Comparison of ENCODE assay signal across 8 cellular contexts in genomic region chr5:100647461-100648230, GRCh38.
DNase-seq lines count a peak whose midpoint lies in the region; ATAC-seq, FAIRE-seq and TF ChIP-seq lines count a peak whose summit lies in the region.

No MANE protein-coding gene starts in this region.

- no peak overlapping the region for H2AK5ac ChIP-seq in H1 (ENCODE audit: low read depth, low read length)

- no peak overlapping the region for H4K5ac ChIP-seq in H1 (ENCODE audit: insufficient read length, low read depth, low read length)

- no peak overlapping the region for H3K27ac Mint-ChIP-seq in CD14-positive monocyte

- H3K9me3 ChIP-seq in H1 (ENCODE audit: insufficient read depth in 2 of 2, low read depth in 1 of 2, low read length in 1 of 2) (no peaks in the 10 kb centered on the region), prostate gland (no peaks in the 10 kb centered on the region)

- POLR2A ChIA-PET in H1 (lab: Charles Lee; ENCODE audit: partially characterized antibody) = no interaction called here

- peaks cover 8% of the 10 kb centered on the region for H3K4me1 Mint-ChIP-seq in CD14-positive monocyte

- H2BK15ac ChIP-seq in H1 (ENCODE audit: low read length) = no peak overlapping the region

- no peak for TF ChIP-seq CTCF in H1 (IDR thresholded peaks at IDR 0.05; ENCODE audit: control extremely low read depth in 1 of 3, insufficient read depth in 1 of 3, low read depth in 1 of 3, low read length in 3 of 3)
- TF ChIP-seq CTCF in prostate gland (IDR thresholded peaks at IDR 0.05) = no peak
- TF ChIP-seq CTCF in CD14-positive monocyte (IDR thresholded peaks at IDR 0.05) = no peak

- CTCF ChIA-PET in H1 (lab: Charles Lee; ENCODE audit: partially characterized antibody) = interaction anchor here (0.7 to 0.8 kb wide), 2 partner anchors 20 to 104 kb away, joined by 3 read pairs; no protein-coding TSS in a partner anchor

- H3K9me3 Mint-ChIP-seq in CD14-positive monocyte = peaks cover 0 to 2% (median 0%) of the 10 kb centered on the region in 7 donors

- H3K9ac ChIP-seq in H1 (replicated peaks in 1 of 4; ENCODE audit: extremely low read depth in 1 of 4, low read depth in 3 of 4, low read length in 3 of 4) = no peak overlapping the region; a peak in 1 of 7 replicates

- peak; percentile 63 for ATAC-seq in HG02623 (IDR thresholded peaks at IDR 0.05; ENCODE audit: unreplicated experiment)

- no peak overlapping the region for H2BK5ac ChIP-seq in H1 (ENCODE audit: low read depth, low read length)

- H3K4me3 Mint-ChIP-seq in CD14-positive monocyte = no peak overlapping the region

- H3K23ac ChIP-seq in H1 (ENCODE audit: insufficient read length) = no peak overlapping the region

- H4K20me1 ChIP-seq in H1 (replicated peaks in 1 of 2; ENCODE audit: control insufficient read depth in 1 of 2, insufficient read depth in 2 of 2, low read length in 2 of 2) = no peaks in the 10 kb centered on the region

- peak overlapping the region; percentile 92 for H2AFZ ChIP-seq in H1 (ENCODE audit: low read length)

- H3K36me3 Mint-ChIP-seq in CD14-positive monocyte = no peaks in the 10 kb centered on the region

- FAIRE-seq in H1 (lab: Jason Lieb, UNC) = no peak

- no peak overlapping the region for H3K14ac ChIP-seq in H1 (ENCODE audit: insufficient read length)

- H3K27ac ChIP-seq in H1 (ENCODE audit: low read depth, low read length) (no peak overlapping the region), prostate gland (peak overlapping the region in 1 of 2 donors; percentile 4)

- no peak overlapping the region for H4K8ac ChIP-seq in H1 (ENCODE audit: extremely low read depth, insufficient read depth, low read length)

- H2BK20ac ChIP-seq in H1 (ENCODE audit: low read length) = no peak overlapping the region

- no peak overlapping the region for H3K56ac ChIP-seq in H1 (replicated peaks; ENCODE audit: insufficient read length, low read depth, low read length)

- H3K27me3 Mint-ChIP-seq in CD14-positive monocyte (ENCODE audit: low read depth in 3 of 3) = no peaks in the 10 kb centered on the region

- TF ChIP-seq RAD21 in H1 (IDR thresholded peaks at IDR 0.05 in 1 of 2, conservative IDR thresholded peaks at IDR 0.05 in 1 of 2; ENCODE audit: low read depth in 2 of 2, low read length in 2 of 2) = no peak

- H4K91ac ChIP-seq in H1 (replicated peaks; ENCODE audit: insufficient read length, low read length) = no peak overlapping the region

- intact Hi-C loops in prostate gland (cut with DNase I) = no loop called here
- intact Hi-C loops in CD14-positive monocyte (cut with micrococcal nuclease) = no loop called here

- 87% methylated on average over 10 of the region's 10 CpGs; no CpG with 5 or more reads in 1 of the 2 experiments for WGBS in H1 (ENCODE audit: extremely low coverage in 1 of 2, insufficient coverage in 1 of 2, insufficient read length in 1 of 2, insufficient replicate concordance in 2 of 2, low coverage in 1 of 2, low lambda C conversion rate in 2 of 2, missing lambda C conversion rate in 1 of 2), 2 experiments
- WGBS in prostate gland = 22% methylated on average over 10 of the region's 10 CpGs

- H3K79me1 ChIP-seq in H1 (ENCODE audit: low read depth, low read length) = no peaks in the 10 kb centered on the region

- H3K18ac ChIP-seq in H1 (ENCODE audit: extremely low read depth, low read length) = no peak overlapping the region

- no peak overlapping the region for H3K4ac ChIP-seq in H1 (replicated peaks; ENCODE audit: insufficient read length, low read depth, low read length)

- H3K4me2 ChIP-seq in H1 (ENCODE audit: insufficient read depth in 1 of 2, low read depth in 2 of 2, low read length in 2 of 2) = no peak overlapping the region

- no peaks in the 10 kb centered on the region for H3K36me3 ChIP-seq in H1 (ENCODE audit: control insufficient read depth in 2 of 4, insufficient read depth in 4 of 4, low read length in 3 of 4)
- H3K36me3 ChIP-seq in prostate gland = no peaks in the 10 kb centered on the region

- H3K27me3 ChIP-seq in H1 (replicated peaks in 1 of 4; ENCODE audit: control insufficient read depth in 3 of 4, extremely low read depth in 1 of 4, insufficient read depth in 3 of 4, low read length in 3 of 4) = no peaks in the 10 kb centered on the region
- H3K27me3 ChIP-seq in prostate gland (replicated peaks; ENCODE audit: insufficient read depth) = no peaks in the 10 kb centered on the region

- H3K4me3 ChIP-seq in H1 (ENCODE audit: extremely low read depth in 1 of 4, insufficient read depth in 2 of 4, low read depth in 3 of 4, low read length in 4 of 4) = no peak overlapping the region
- H3K4me3 ChIP-seq in prostate gland = peak overlapping the region in 1 of 2 donors; percentile 0

- no peaks in the 10 kb centered on the region for H3K79me2 ChIP-seq in H1 (ENCODE audit: control insufficient read depth in 1 of 2, insufficient read depth in 2 of 2, low read length in 2 of 2)

- H3K4me1 ChIP-seq in H1 (replicated peaks in 1 of 4; ENCODE audit: control insufficient read depth in 3 of 4, insufficient read depth in 4 of 4, low read length in 3 of 4) (peaks cover 0 to 5% (median 2%) of the 10 kb centered on the region in 4 experiments; a peak in 3 of 7 replicates), prostate gland (replicated peaks) (no peaks in the 10 kb centered on the region)

- DNase-seq in activated CD4-positive, alpha-beta T cell treated with anti-CD3 and anti-CD28 coated beads for 48 hours = peak; percentile 8
- no peak for DNase-seq in activated CD4-positive, alpha-beta T cell treated with anti-CD3 and anti-CD28 coated beads for 1 hour
- DNase-seq in NCI-H345 (lab: John Stamatoyannopoulos, UW) (peak; percentile 61), H1 (ENCODE audit: low read depth in 1 of 2, low spot score in 2 of 2) (no peak), prostate gland (ENCODE audit: low spot score) (peak; percentile 67), CD14-positive monocyte (ENCODE audit: low spot score) (no peak), cortex of kidney (lab: John Stamatoyannopoulos, UW) (no peak)

- H3K23me2 ChIP-seq in H1 (ENCODE audit: low read depth, low read length) = no peaks in the 10 kb centered on the region

- TF ChIP-seq EP300 in H1 (IDR thresholded peaks at IDR 0.05; ENCODE audit: borderline replicate concordance in 1 of 2, low read depth in 2 of 2, low read length in 2 of 2) = no peak

- H2BK12ac ChIP-seq in H1 (ENCODE audit: low read depth, low read length) = no peak overlapping the region

- no peak overlapping the region for H2BK120ac ChIP-seq in H1 (replicated peaks; ENCODE audit: low read depth, low read length)

- TF ChIP-seq POLR2A in H1 (IDR thresholded peaks at IDR 0.05; ENCODE audit: control extremely low read depth in 1 of 2, low read depth in 2 of 2, low read length in 2 of 2) = no peak
- no peak for TF ChIP-seq POLR2A in prostate gland (IDR thresholded peaks at IDR 0.05)

TF ChIP-seq in H1, 55 proteins besides CTCF, POLR2A, EP300 and RAD21:
- TF ChIP-seq KDM4A (IDR thresholded peaks at IDR 0.05; ENCODE audit: low read depth, low read length, severe bottlenecking) = no peak
- no peak for TF ChIP-seq POU5F1 (IDR thresholded peaks at IDR 0.05; ENCODE audit: low read depth, low read length)
- no peak for TF ChIP-seq SRF (IDR thresholded peaks at IDR 0.05; ENCODE audit: low read depth, low read length)
- TF ChIP-seq CREB1 (IDR thresholded peaks at IDR 0.05) = no peak
- TF ChIP-seq ATF3 (IDR thresholded peaks at IDR 0.05; ENCODE audit: insufficient read depth, low read depth, low read length) = no peak
- TF ChIP-seq BRCA1 (IDR thresholded peaks at IDR 0.05; ENCODE audit: low read depth, low read length) = no peak
- no peak for TF ChIP-seq TBP (IDR thresholded peaks at IDR 0.05; ENCODE audit: low read depth, low read length)
- TF ChIP-seq YY1 (IDR thresholded peaks at IDR 0.05; ENCODE audit: low read depth, low read length) = no peak
- no peak for TF ChIP-seq SP2 (IDR thresholded peaks at IDR 0.05; ENCODE audit: low read length)
- no peak for TF ChIP-seq SP4 (IDR thresholded peaks at IDR 0.05; ENCODE audit: low read length)
- no peak for TF ChIP-seq NRF1 (IDR thresholded peaks at IDR 0.05; ENCODE audit: low read depth, low read length)
- TF ChIP-seq TCF12 (IDR thresholded peaks at IDR 0.05; ENCODE audit: low read depth, low read length) = no peak
- TF ChIP-seq RFX5 (IDR thresholded peaks at IDR 0.05; ENCODE audit: borderline replicate concordance, low read depth, low read length) = no peak
- no peak for TF ChIP-seq ASH2L (IDR thresholded peaks at IDR 0.05; ENCODE audit: low read length)
- no peak for TF ChIP-seq PHF8 (conservative IDR thresholded peaks at IDR 0.05; ENCODE audit: low read depth, low read length)
- TF ChIP-seq USF2 (IDR thresholded peaks at IDR 0.05; ENCODE audit: low read length) = no peak

Comparison
In these comparisons a context has a peak if more than half of its experiments do, and no peak if none do; other contexts are left out.
1. DNase-seq: peak in activated CD4-positive, alpha-beta T cell treated with anti-CD3 and anti-CD28 coated beads for 48 hours (single experiment), NCI-H345 (single experiment) and prostate gland (single experiment); none in activated CD4-positive, alpha-beta T cell treated with anti-CD3 and anti-CD28 coated beads for 1 hour (single experiment), H1 (0 of 2), CD14-positive monocyte (single experiment) and cortex of kidney (single experiment).